1 cellular context compared by ENCODE assay signal in genomic region chr12:110073049-110073831, GRCh38.
TF ChIP-seq lines count a peak whose summit lies in the region.

No MANE protein-coding gene starts in this region.

TF ChIP-seq in GM12878, 131 proteins besides CTCF, POLR2A, EP300 and RAD21 (continued from another document):
- TF ChIP-seq IKZF1 (conservative IDR thresholded peaks at IDR 0.05) (0 out of 2 replicates have a peak, but pooled peaks have one; percentile 10), RAD51 (IDR thresholded peaks at IDR 0.05) (peak; percentile 31; the same call in 1 of the 2 replicates), MYB (IDR thresholded peaks at IDR 0.05; ENCODE audit: borderline replicate concordance, low read depth, low read length) (no peak), SP1 (IDR thresholded peaks at IDR 0.05; ENCODE audit: low read depth, low read length) (no peak), RB1 (IDR thresholded peaks at IDR 0.05; ENCODE audit: borderline replicate concordance) (no peak), ZNF622 (IDR thresholded peaks at IDR 0.05) (no peak)
TF ChIP-seq in GM12878: peak in this region for 3.
